In genomic region chr14:94028450-94028826, GRCh38 we compare ENCODE assay signal across 11 cellular contexts. TPM values are rescaled to one million over a fixed set of nuclear protein-coding genes. Genes with fewer than 3 reads are reported as not detected.
DNase-seq lines count a peak whose midpoint lies in the region; ATAC-seq lines count a peak whose summit lies in the region.
"Had no signal": no experiment of that assay in that cellular context is flagged by ENCODE, and none has a peak within 500 bp of the region (broad histone marks: within the 10 kb centered on the region; RNA-seq: fewer than 3 reads in every experiment).

No MANE protein-coding gene starts in this region.

- peak overlapping the region; percentile 73 for H3K27ac Mint-ChIP-seq in T-helper 2 cell treated with Interferon-gamma antibody and Interleukin-4, amounts not matched to agents 5 μg/mL and 100 μg/mL, for 36 hours

- no peak for ATAC-seq in esophagus mucosa

- H3K9me3 Mint-ChIP-seq in T-helper 2 cell treated with Interferon-gamma antibody and Interleukin-4, amounts not matched to agents 5 μg/mL and 100 μg/mL, for 36 hours = no peaks in the 10 kb centered on the region

- H3K27me3 Mint-ChIP-seq in T-helper 2 cell treated with Interferon-gamma antibody and Interleukin-4, amounts not matched to agents 5 μg/mL and 100 μg/mL, for 36 hours (ENCODE audit: low read depth) = no peaks in the 10 kb centered on the region

- H3K36me3 Mint-ChIP-seq in T-helper 2 cell treated with Interferon-gamma antibody and Interleukin-4, amounts not matched to agents 5 μg/mL and 100 μg/mL, for 36 hours (ENCODE audit: low read depth) = peaks cover 2% of the 10 kb centered on the region

- DNase-seq in CD1c-positive myeloid dendritic cell (ENCODE audit: extremely low spot score) (peak; percentile 18), H4 (ENCODE audit: low spot score) (peak; percentile 39), dermis blood vessel endothelial cell (peak; percentile 47), inferior parietal cortex (ENCODE audit: extremely low spot score) (no peak), hypothalamus (lab: John Stamatoyannopoulos, UW) (no peak), mesenteric fat pad (ENCODE audit: low spot score) (no peak)
- peak; percentile 43 for DNase-seq in T-helper 2 cell treated with Interferon-gamma antibody and Interleukin-4, amounts not matched to agents 5 μg/mL and 100 μg/mL, for 36 hours (ENCODE audit: low spot score)
- DNase-seq: GF-D8, NCI-H1092, nucleus accumbens had no signal

- H3K4me3 Mint-ChIP-seq in T-helper 2 cell treated with Interferon-gamma antibody and Interleukin-4, amounts not matched to agents 5 μg/mL and 100 μg/mL, for 36 hours = peak overlapping the region; percentile 61

- peaks cover 18% of the 10 kb centered on the region for H3K4me1 Mint-ChIP-seq in T-helper 2 cell treated with Interferon-gamma antibody and Interleukin-4, amounts not matched to agents 5 μg/mL and 100 μg/mL, for 36 hours (ENCODE audit: low read depth)

RNA-seq across cellular contexts. Expression of gene OTUB2, which starts 2.3 kb away (rescaled TPM):
- 1.7 and 2.5 TPM in 2 replicates for total RNA-seq in H4 (2014; rRNA removed; shearing (Covaris generic))
- 0.68 and 0.84 TPM in 2 replicates for total RNA-seq in dermis blood vessel endothelial cell
- 5.5 TPM for total RNA-seq in esophagus mucosa
- total RNA-seq in mesenteric fat pad = 1.2 TPM

RNA-seq across cellular contexts. Expression of gene CCDC197, which starts 31.3 kb away (rescaled TPM):
- total RNA-seq in H4 (2014; rRNA removed; shearing (Covaris generic)) = not detected in 2 replicates
- total RNA-seq in dermis blood vessel endothelial cell (not detected in 2 replicates), esophagus mucosa (not detected), mesenteric fat pad (not detected)

RNA-seq across cellular contexts. Expression of gene ASB2, which starts 52.1 kb away (rescaled TPM):
- not detected in 2 replicates for total RNA-seq in H4 (2014; rRNA removed; shearing (Covaris generic))
- total RNA-seq in dermis blood vessel endothelial cell (0.05 TPM in 1 of 2 replicates, not detected in the other), esophagus mucosa (1.00 TPM), mesenteric fat pad (1.2 TPM)

RNA-seq across cellular contexts. Expression of gene DDX24, which starts 52.6 kb away (rescaled TPM):
- total RNA-seq in H4 (2014; rRNA removed; shearing (Covaris generic)) = 110 and 134 TPM in 2 replicates
- 108 and 135 TPM in 2 replicates for total RNA-seq in dermis blood vessel endothelial cell
- total RNA-seq in esophagus mucosa = 67.3 TPM
- total RNA-seq in mesenteric fat pad = 198 TPM

RNA-seq across cellular contexts. Expression of gene IFI27L1, which starts 52.7 kb away (rescaled TPM):
- 16.1 and 32.8 TPM in 2 replicates for total RNA-seq in H4 (2014; rRNA removed; shearing (Covaris generic))
- total RNA-seq in dermis blood vessel endothelial cell (7.3 and 14.0 TPM in 2 replicates), esophagus mucosa (18.1 TPM), mesenteric fat pad (19.6 TPM)

Comparison
In these comparisons a context has a peak if more than half of its experiments do, and no peak if none do; other contexts are left out.
1. DNase-seq: peak in CD1c-positive myeloid dendritic cell (single experiment), H4 (single experiment), T-helper 2 cell treated with Interferon-gamma antibody and Interleukin-4, amounts not matched to agents 5 μg/mL and 100 μg/mL, for 36 hours (single experiment) and dermis blood vessel endothelial cell (single experiment); none in inferior parietal cortex (single experiment), hypothalamus (0 of 51) and mesenteric fat pad (single experiment).